26 cellular contexts compared by ENCODE assay signal in the genomic region with DNA sequence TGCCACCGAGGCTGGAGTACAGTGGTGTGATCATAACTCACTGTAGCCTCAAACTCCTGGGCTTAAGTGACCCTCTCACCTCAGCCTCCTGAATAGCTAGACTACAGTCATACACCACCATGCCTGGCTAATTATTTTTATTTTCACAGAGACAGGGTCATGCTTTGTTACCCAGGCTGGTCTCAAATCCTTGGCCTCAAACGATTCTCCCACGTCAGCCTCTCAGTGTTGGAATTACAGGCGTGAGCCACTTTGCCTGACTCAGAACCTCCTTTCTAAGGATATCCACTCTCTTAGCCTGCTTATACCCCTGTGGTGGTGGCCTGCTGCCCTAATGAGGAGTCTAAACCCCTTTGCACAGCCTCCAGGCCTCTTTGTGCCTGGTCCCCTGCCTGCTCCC. TPM values are rescaled to one million over a fixed set of nuclear protein-coding genes. Genes with fewer than 3 reads are reported as not detected.
DNase-seq lines count a peak whose midpoint lies in the region; ATAC-seq and TF ChIP-seq lines count a peak whose summit lies in the region.
"Had no signal": no experiment of that assay in that cellular context is flagged by ENCODE, and none has a peak within 500 bp of the region (broad histone marks: within the 10 kb centered on the region; RNA-seq: fewer than 3 reads in every experiment).

No MANE protein-coding gene starts in this region.

- H3K18ac ChIP-seq in mesenchymal stem cell (ENCODE audit: low read depth in 1 of 2, low read length in 2 of 2) = no peak overlapping the region

- no peaks in the 10 kb centered on the region for H3K79me1 ChIP-seq in mesenchymal stem cell (replicated peaks; ENCODE audit: low read length, poor library complexity, severe bottlenecking)

- H3K36me3 ChIP-seq in breast epithelium (no peaks in the 10 kb centered on the region), mesenchymal stem cell (ENCODE audit: control insufficient read depth in 1 of 2, insufficient read depth in 2 of 2, low read depth in 1 of 2, low read length in 2 of 2) (no peaks in the 10 kb centered on the region), mucosa of descending colon (ENCODE audit: low read depth) (no peaks in the 10 kb centered on the region), upper lobe of right lung (no peaks in the 10 kb centered on the region)
- H3K36me3 ChIP-seq: SJSA1 had no signal

- no peak overlapping the region for H3K4ac ChIP-seq in mesenchymal stem cell (ENCODE audit: low read depth in 1 of 2, low read length in 2 of 2)

- peak overlapping the region; percentile 63 for H3K27ac Mint-ChIP-seq in MCF 10A (ENCODE audit: low read depth, unreplicated experiment)

- H3K4me2 ChIP-seq in mesenchymal stem cell (ENCODE audit: low read length, poor library complexity, severe bottlenecking) = no peak overlapping the region

- no peak overlapping the region for H2BK15ac ChIP-seq in mesenchymal stem cell (ENCODE audit: low read depth, poor library complexity, severe bottlenecking)

- H3K27me3 ChIP-seq in breast epithelium (peaks cover 0 to 26% of the 10 kb centered on the region in 2 donors), mesenchymal stem cell (ENCODE audit: control insufficient read depth in 1 of 2, insufficient read depth in 1 of 2, low read length in 2 of 2) (peaks cover 0 to 20% of the 10 kb centered on the region in 2 experiments), upper lobe of right lung (peaks cover 29% of the 10 kb centered on the region)

- no peak overlapping the region for H2BK12ac ChIP-seq in mesenchymal stem cell (ENCODE audit: low read length in 2 of 2)

- H3K9me3 Mint-ChIP-seq in MCF 10A (ENCODE audit: unreplicated experiment) = no peaks in the 10 kb centered on the region

- peak overlapping the region; percentile 9 for H2AK5ac ChIP-seq in mesenchymal stem cell (ENCODE audit: low read length, severe bottlenecking)

- no TSS peak for BruUV-seq in MCF 10A (replicated peaks; lab: Mats Ljungman, UMichigan)

- H3K23ac ChIP-seq in mesenchymal stem cell (ENCODE audit: low read length in 2 of 2) = no peak overlapping the region

- WGBS in mesenchymal stem cell = 97% methylated on average over 4 of the region's 4 CpGs

- no peak for DNase-seq in MCF 10A (ENCODE audit: unreplicated experiment)
- DNase-seq in breast epithelium (ENCODE audit: low spot score in 2 of 2) = no peak
- DNase-seq in islet precursor cell = peak; percentile 17
- DNase-seq in mesenchymal stem cell = no peak
- DNase-seq in activated CD4-positive, alpha-beta T cell treated with anti-CD3 and anti-CD28 coated beads, Interleukin-2, amount 50 U/mL, for 1 hour = no peak
- no peak for DNase-seq in activated CD4-positive, alpha-beta T cell treated with anti-CD3 and anti-CD28 coated beads for 4 hours
- no peak for DNase-seq in mucosa of descending colon
- no peak for DNase-seq in upper lobe of right lung
- DNase-seq: 8988T; CD8-positive, alpha-beta memory T cell; GDM1; KG1; MV-4-11; NCI-H1105 treated with DMSO at 0.1 percent for 48 hours; NCI-H1694; NCI-H2081; NCI-H2171; NCI-H345; NCI-H524 treated with DMSO at 0.1 percent for 48 hours; NCI-H82 had no signal

- no peaks in the 10 kb centered on the region for H3K36me3 Mint-ChIP-seq in MCF 10A (ENCODE audit: insufficient read depth, unreplicated experiment)

- no peak overlapping the region for H3K14ac ChIP-seq in mesenchymal stem cell (ENCODE audit: low read length in 2 of 2)

- peaks cover 57% of the 10 kb centered on the region for H3K4me1 Mint-ChIP-seq in MCF 10A (ENCODE audit: insufficient read depth, unreplicated experiment)

- POLR2A ChIA-PET in MCF 10A (lab: Yijun Ruan, JAX) = no interaction called here

- H3K4me1 ChIP-seq in breast epithelium = no peaks in the 10 kb centered on the region
- peaks cover 26% of the 10 kb centered on the region for H3K4me1 ChIP-seq in mesenchymal stem cell (ENCODE audit: control insufficient read depth, insufficient read depth, low read depth, low read length)
- H3K4me1 ChIP-seq in mucosa of descending colon (ENCODE audit: low read depth) = no peaks in the 10 kb centered on the region
- H3K4me1 ChIP-seq in upper lobe of right lung = no peaks in the 10 kb centered on the region

- TF ChIP-seq CTCF in MCF 10A (IDR thresholded peaks at IDR 0.05; ENCODE audit: unreplicated experiment) (no peak), breast epithelium (IDR thresholded peaks at IDR 0.05) (no peak), mucosa of descending colon (IDR thresholded peaks at IDR 0.05) (no peak), upper lobe of right lung (IDR thresholded peaks at IDR 0.05) (no peak)

- no peak overlapping the region for H4K8ac ChIP-seq in mesenchymal stem cell (ENCODE audit: low read length)

- H3K4me3 ChIP-seq in breast epithelium (no peak overlapping the region), mesenchymal stem cell (ENCODE audit: insufficient read depth in 1 of 2, low read depth in 1 of 2, low read length in 2 of 2) (no peak overlapping the region), mucosa of descending colon (no peak overlapping the region), upper lobe of right lung (no peak overlapping the region)
- H3K4me3 ChIP-seq: SJSA1 had no signal

- intact Hi-C loops in MCF 10A (cut with micrococcal nuclease) = no loop called here
- intact Hi-C loops in breast epithelium (cut with DNase I; ENCODE audit: low total_unique reads) = no loop called here
- intact Hi-C loops in mucosa of descending colon (cut with DNase I, micrococcal nuclease) = no loop called here
- intact Hi-C loops in upper lobe of right lung (cut with DNase I) = no loop called here

- H2BK120ac ChIP-seq in mesenchymal stem cell (ENCODE audit: low read depth, low read length) = no peak overlapping the region

- H3K27me3 Mint-ChIP-seq in MCF 10A (ENCODE audit: insufficient read depth, unreplicated experiment) = no peaks in the 10 kb centered on the region

- H3K9me3 ChIP-seq in breast epithelium (peaks cover 0 to 2% of the 10 kb centered on the region in 2 donors), mesenchymal stem cell (ENCODE audit: control insufficient read depth, low read length) (no peaks in the 10 kb centered on the region), mucosa of descending colon (no peaks in the 10 kb centered on the region), upper lobe of right lung (no peaks in the 10 kb centered on the region)
- H3K9me3 ChIP-seq: SJSA1 had no signal

- H3K9ac ChIP-seq in mesenchymal stem cell (ENCODE audit: low read length) = no peak overlapping the region

- H4K91ac ChIP-seq in mesenchymal stem cell (ENCODE audit: low read length) = peak overlapping the region; percentile 43

- no peak for TF ChIP-seq POLR2A in breast epithelium (IDR thresholded peaks at IDR 0.05)

- no peak overlapping the region for H3K27ac ChIP-seq in breast epithelium
- H3K27ac ChIP-seq in mesenchymal stem cell (ENCODE audit: low read length, poor library complexity, severe bottlenecking) = no peak overlapping the region
- no peak overlapping the region for H3K27ac ChIP-seq in upper lobe of right lung
- H3K27ac ChIP-seq: C4-2B, SJSA1 had no signal

- no peak overlapping the region for H2AFZ ChIP-seq in mesenchymal stem cell (ENCODE audit: low read depth, low read length)

- ATAC-seq in mucosa of descending colon (no peak), upper lobe of right lung (no peak)
- ATAC-seq: Right ventricle myocardium inferior had no signal

- H2BK5ac ChIP-seq in mesenchymal stem cell (ENCODE audit: low read depth, low read length, poor library complexity, severe bottlenecking) = no peak overlapping the region

- CTCF ChIA-PET in MCF 10A (lab: Yijun Ruan, JAX) = interaction anchor here (0.6 to 1.3 kb wide), 4 partner anchors 33 to 1958 kb away, joined by 3 read pairs; partner anchors contain the start of gene UBE2D4

- no peak overlapping the region for H3K4me3 Mint-ChIP-seq in MCF 10A (ENCODE audit: unreplicated experiment)
- H3K4me3 Mint-ChIP-seq: CD8-positive, alpha-beta memory T cell had no signal

RNA-seq across cellular contexts. Expression of gene IGFBP1, which starts 4.2 kb away (rescaled TPM):
- total RNA-seq in MCF 10A (2022) = not detected in 2 replicates
- total RNA-seq in breast epithelium = 1 to 10 TPM in 1 of 3 donors, under 1 TPM in 1, not detected in 1; 0.98 to 1.3 TPM
- polyA plus RNA-seq in mesenchymal stem cell (2013, experiment 1 of 2) = 0.33 TPM
- 0.32 TPM for polyA plus RNA-seq in mesenchymal stem cell (2013, experiment 2 of 2)
- not detected for total RNA-seq in mucosa of descending colon
- not detected for total RNA-seq in upper lobe of right lung
- total RNA-seq: CD8-positive, alpha-beta memory T cell; H4; OCI-LY7; Right ventricle myocardium inferior; SJSA1 had no signal
- polyA plus RNA-seq: CD8-positive, alpha-beta memory T cell had no signal

RNA-seq across cellular contexts. Expression of gene CCDC201, which starts 11.3 kb away (rescaled TPM):
- total RNA-seq in MCF 10A (2022) (not detected in 2 replicates), breast epithelium (not detected), mucosa of descending colon (not detected), upper lobe of right lung (not detected)
- not detected for polyA plus RNA-seq in mesenchymal stem cell (2013, experiment 1 of 2)
- not detected for polyA plus RNA-seq in mesenchymal stem cell (2013, experiment 2 of 2)
- total RNA-seq: CD8-positive, alpha-beta memory T cell; HT1080; OCI-LY7; Right ventricle myocardium inferior; SJSA1 had no signal
- polyA plus RNA-seq: CD8-positive, alpha-beta memory T cell had no signal

RNA-seq across cellular contexts. Expression of gene IGFBP3, which starts 36.9 kb away (rescaled TPM):
- total RNA-seq in MCF 10A (2022) = 42.9 and 164 TPM in 2 replicates
- total RNA-seq in breast epithelium = 100 to 1,000 TPM; 159 to 708 (median 163) TPM
- 947 TPM for polyA plus RNA-seq in mesenchymal stem cell (2013, experiment 1 of 2)
- 926 TPM for polyA plus RNA-seq in mesenchymal stem cell (2013, experiment 2 of 2)
- 10 to 100 TPM; 27.0 to 41.5 (median 40.6) TPM for total RNA-seq in mucosa of descending colon
- 87.0 TPM for total RNA-seq in upper lobe of right lung
- total RNA-seq: HT1080, OCI-LY7 had no signal
